10 cellular contexts compared by ENCODE assay signal in the genomic region with DNA sequence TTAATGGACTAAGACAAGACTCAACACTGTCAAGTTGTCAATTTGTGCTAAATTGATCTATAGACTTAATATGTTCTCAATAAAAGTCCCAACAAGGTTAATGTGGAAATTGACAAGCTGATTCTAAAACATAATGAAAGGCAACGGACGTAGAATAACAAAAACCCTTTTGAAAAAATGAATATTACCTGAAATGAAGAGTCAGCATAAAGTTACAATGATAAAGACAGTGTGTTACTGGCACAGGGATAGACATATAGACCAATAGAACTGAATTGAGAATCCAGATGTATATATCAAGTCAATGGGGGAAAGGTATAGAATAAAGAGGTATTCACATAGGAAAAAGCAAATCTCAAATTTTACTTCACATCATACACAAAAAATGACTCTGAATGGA. TPM values are rescaled to one million over a fixed set of nuclear protein-coding genes. Genes with fewer than 3 reads are reported as not detected.
"Had no signal": no experiment of that assay in that cellular context is flagged by ENCODE, and none has a peak within 500 bp of the region (broad histone marks: within the 10 kb centered on the region; RNA-seq: fewer than 3 reads in every experiment).

No MANE protein-coding gene starts in this region.

- H3K4me3 ChIP-seq: GM23248 had no signal

- H3K9ac ChIP-seq: GM23248, KMS-11 had no signal

- FAIRE-seq: HTR-8/SVneo had no signal

- H3K4me2 ChIP-seq: KMS-11 had no signal

- H2AFZ ChIP-seq: GM23248 had no signal

- DNase-seq: GM23248, GOT3, H9, HCEC 1CT, Karpas-422, KBM-7 had no signal

- H3K27ac ChIP-seq: GM23248, KMS-11 had no signal

RNA-seq across cellular contexts. Expression of a gene that starts 37.7 kb away (rescaled TPM):
- total RNA-seq: GM23248, H4, HT-29 had no signal
- polyA plus RNA-seq: GM23248 had no signal
